34 cellular contexts compared by ENCODE assay signal in genomic region chr6:63546236-63546635, GRCh38.
"Had no signal": no experiment of that assay in that cellular context is flagged by ENCODE, and none has a peak within 500 bp of the region (broad histone marks: within the 10 kb centered on the region; RNA-seq: fewer than 3 reads in every experiment).

No MANE protein-coding gene starts in this region.

- DNase-seq: Karpas-422, Kasumi-1, MG63, MM.1S, MV-4-11, NCI-H1048, NCI-H1092, NCI-H1092 treated with DMSO at 0.1 percent for 48 hours, NCI-H1105, NCI-H1105 treated with DMSO at 0.1 percent for 48 hours, NCI-H1417, NCI-H1417 treated with DMSO at 0.1 percent for 48 hours, NCI-H1436, NCI-H1436 treated with DMSO at 0.1 percent for 48 hours, NCI-H146, NCI-H1694, NCI-H1694 treated with DMSO at 0.1 percent for 48 hours, NCI-H187, NCI-H187 treated with DMSO at 0.1 percent for 48 hours, NCI-H1930, NCI-H2029, NCI-H2029 treated with DMSO at 0.1 percent for 48 hours, NCI-H2081, NCI-H2081 treated with DMSO at 0.1 percent for 48 hours, NCI-H2107, NCI-H2171, NCI-H2171 treated with DMSO at 0.1 percent for 48 hours, NCI-H2227 treated with DMSO at 0.1 percent for 48 hours, NCI-H226, NCI-H345, NCI-H446, NCI-H446 treated with DMSO at 0.1 percent for 48 hours, NCI-H510A had no signal

- H3K9ac ChIP-seq: KMS-11 had no signal

- H3K36me3 ChIP-seq: MG63 had no signal

- H3K27me3 ChIP-seq: MG63 had no signal

- H3K27ac ChIP-seq: KMS-11 had no signal

- H3K4me3 ChIP-seq: MG63 had no signal

- H3K9me3 ChIP-seq: MG63 had no signal

- H3K4me2 ChIP-seq: KMS-11 had no signal
